ENCODE assay signal across 16 cellular contexts in the genomic region with DNA sequence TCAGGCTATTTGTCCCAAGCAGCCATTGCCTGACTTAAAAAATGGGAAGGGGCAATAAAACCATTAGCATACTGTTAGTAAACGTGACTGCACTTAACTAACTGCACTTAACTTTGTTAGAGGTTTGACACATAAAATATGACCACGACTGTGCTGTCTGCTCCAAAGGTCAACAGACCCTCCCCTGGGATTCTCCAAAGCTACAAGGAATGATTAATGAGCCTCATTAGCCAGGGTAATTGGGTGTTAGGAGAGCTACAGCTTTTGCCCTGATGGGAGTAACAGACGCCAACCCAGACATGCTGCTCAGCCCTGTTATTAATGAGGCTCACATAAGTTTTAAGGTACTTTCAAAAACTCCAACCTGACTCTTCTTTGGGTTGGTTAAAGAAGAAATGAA.
A peak's percentile ranks its signal among the peaks of the same experiment; 100 is the strongest.
DNase-seq lines count a peak whose midpoint lies in the region; ATAC-seq and TF ChIP-seq lines count a peak whose summit lies in the region.
"Had no signal": no experiment of that assay in that cellular context is flagged by ENCODE, and none has a peak within 500 bp of the region (broad histone marks: within the 10 kb centered on the region; RNA-seq: fewer than 3 reads in every experiment).

No MANE protein-coding gene starts in this region.

- 31 to 58% (median 40%) methylated on average over 3 of the region's 3 CpGs for WGBS in stomach, 5 donors

- no peak overlapping the region for H3K27ac ChIP-seq in stomach
- H3K27ac ChIP-seq: 22Rv1 had no signal

- no peaks in the 10 kb centered on the region for H3K9me3 ChIP-seq in stomach

- H3K27me3 ChIP-seq in stomach = no peaks in the 10 kb centered on the region

- peak; percentile 1 for DNase-seq in NCI-H1105 treated with DMSO at 0.1 percent for 48 hours (lab: John Stamatoyannopoulos, UW)
- no peak for DNase-seq in NCI-H1105 (lab: John Stamatoyannopoulos, UW)
- DNase-seq in NCI-H82 (lab: John Stamatoyannopoulos, UW) = peak; percentile 93
- peak; percentile 92 for DNase-seq in left kidney (ENCODE audit: low read depth, low spot score)
- no peak for DNase-seq in NCI-H2107 (lab: John Stamatoyannopoulos, UW)
- no peak for DNase-seq in stomach
- DNase-seq: CD8-positive, alpha-beta T cell; COR-L47; DMS153; DMS79 treated with DMSO at 0.1 percent for 48 hours; EL; GDM1; IMR-90 had no signal

- no peaks in the 10 kb centered on the region for H3K36me3 ChIP-seq in stomach

- no peak for TF ChIP-seq EP300 in stomach (IDR thresholded peaks at IDR 0.05)

- H3K4me1 ChIP-seq in stomach = no peaks in the 10 kb centered on the region

- ATAC-seq in HG03521 (IDR thresholded peaks at IDR 0.05; ENCODE audit: unreplicated experiment) = no peak
- ATAC-seq: CD8-positive, alpha-beta T cell; HCT116 had no signal

- no peak for TF ChIP-seq CTCF in stomach (IDR thresholded peaks at IDR 0.05)

- intact Hi-C loops in stomach (cut with DNase I; ENCODE audit: low total_unique reads) = no loop called here

- TF ChIP-seq POLR2A in stomach (IDR thresholded peaks at IDR 0.05) = no peak

- no peak overlapping the region for H3K4me3 ChIP-seq in stomach

Comparison
In these comparisons a context has a peak if more than half of its experiments do, and no peak if none do; other contexts are left out.
1. DNase-seq: peak in NCI-H1105 treated with DMSO at 0.1 percent for 48 hours (single experiment), NCI-H82 (single experiment) and left kidney (single experiment); none in NCI-H1105 (single experiment), NCI-H2107 (single experiment) and stomach (single experiment).